ENCODE assay signal across 9 cellular contexts in the genomic region with DNA sequence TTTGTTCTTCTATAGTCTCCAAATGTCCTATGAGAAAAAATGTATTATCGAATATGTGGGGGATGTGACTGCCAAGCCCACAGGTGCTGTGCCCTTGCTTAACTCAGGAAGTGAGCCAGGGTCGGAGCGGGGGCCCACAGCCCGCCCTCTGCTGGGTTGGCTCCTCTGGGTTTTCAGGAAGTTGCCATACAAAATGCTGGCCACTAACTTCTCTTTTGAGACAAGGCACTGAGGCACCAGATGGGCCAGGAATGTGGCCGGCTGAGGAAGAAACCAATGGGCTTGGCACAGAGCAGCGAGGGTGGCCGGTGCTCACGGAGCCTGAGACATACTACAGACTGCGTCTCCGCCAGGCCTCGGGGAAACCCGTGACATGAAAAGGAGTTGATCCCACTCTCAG. TPM values are rescaled to one million over a fixed set of nuclear protein-coding genes. Genes with fewer than 3 reads are reported as not detected.
A peak's percentile ranks its signal among the peaks of the same experiment; 100 is the strongest.
DNase-seq lines count a peak whose midpoint lies in the region; ATAC-seq lines count a peak whose summit lies in the region.
"Had no signal": no experiment of that assay in that cellular context is flagged by ENCODE, and none has a peak within 500 bp of the region (broad histone marks: within the 10 kb centered on the region; RNA-seq: fewer than 3 reads in every experiment).

No MANE protein-coding gene starts in this region.

- H3K4me1 Mint-ChIP-seq in effector memory CD8-positive, alpha-beta T cell (ENCODE audit: low read depth in 2 of 2): peaks cover 67 to 81% of the 10 kb centered on the region in 2 donors
- peaks cover 68 to 82% of the 10 kb centered on the region in 2 donors for H3K4me1 Mint-ChIP-seq in natural killer cell treated with Interleukin-12 subunit alpha and Interleukin-12 subunit beta and Interleukin-15 and Interleukin-18, amount 100 ng/mL, for 72 hours (ENCODE audit: low read depth in 2 of 2)

- H3K36me3 Mint-ChIP-seq in effector memory CD8-positive, alpha-beta T cell (ENCODE audit: insufficient read depth): peaks cover 42% of the 10 kb centered on the region
- H3K36me3 Mint-ChIP-seq in natural killer cell treated with Interleukin-12 subunit alpha and Interleukin-12 subunit beta and Interleukin-15 and Interleukin-18, amount 100 ng/mL, for 72 hours: peaks cover 7% of the 10 kb centered on the region

- H3K4me3 Mint-ChIP-seq in effector memory CD8-positive, alpha-beta T cell: peak overlapping the region; percentile 61 to 82
- H3K4me3 Mint-ChIP-seq in natural killer cell treated with Interleukin-12 subunit alpha and Interleukin-12 subunit beta and Interleukin-15 and Interleukin-18, amount 100 ng/mL, for 72 hours: no peak overlapping the region

- no peaks in the 10 kb centered on the region for H3K9me3 Mint-ChIP-seq in effector memory CD8-positive, alpha-beta T cell
- no peaks in the 10 kb centered on the region for H3K9me3 Mint-ChIP-seq in natural killer cell treated with Interleukin-12 subunit alpha and Interleukin-12 subunit beta and Interleukin-15 and Interleukin-18, amount 100 ng/mL, for 72 hours

- DNase-seq in Ammon's horn (ENCODE audit: low spot score) (peak; percentile 84), NOMO-1 (lab: John Stamatoyannopoulos, UW; ENCODE audit: unreplicated experiment in 2 of 2) (peak; percentile 69 to 79), DMS153 treated with DMSO at 0.1 percent for 48 hours (lab: John Stamatoyannopoulos, UW; ENCODE audit: unreplicated experiment) (no peak), NCI-H2081 treated with DMSO at 0.1 percent for 48 hours (lab: John Stamatoyannopoulos, UW) (no peak), RKO (ENCODE audit: low spot score) (no peak)
- no peak for DNase-seq in effector memory CD8-positive, alpha-beta T cell
- no peak for DNase-seq in natural killer cell treated with Interleukin-12 subunit alpha and Interleukin-12 subunit beta and Interleukin-15 and Interleukin-18, amount 100 ng/mL, for 72 hours (ENCODE audit: low spot score)
- DNase-seq: activated T-cell treated with anti-CD3 and anti-CD28 coated beads, Interleukin-2, amount 50 U/mL, for 1 hour had no signal

- H3K27me3 Mint-ChIP-seq in effector memory CD8-positive, alpha-beta T cell: no peaks in the 10 kb centered on the region
- H3K27me3 Mint-ChIP-seq in natural killer cell treated with Interleukin-12 subunit alpha and Interleukin-12 subunit beta and Interleukin-15 and Interleukin-18, amount 100 ng/mL, for 72 hours: no peaks in the 10 kb centered on the region

- H3K27ac Mint-ChIP-seq in effector memory CD8-positive, alpha-beta T cell: peak overlapping the region; percentile 88 to 95
- peak overlapping the region; percentile 60 to 73 for H3K27ac Mint-ChIP-seq in natural killer cell treated with Interleukin-12 subunit alpha and Interleukin-12 subunit beta and Interleukin-15 and Interleukin-18, amount 100 ng/mL, for 72 hours

- no peak for ATAC-seq in effector memory CD8-positive, alpha-beta T cell (replicated peaks)
- no peak for ATAC-seq in natural killer cell treated with Interleukin-12 subunit alpha and Interleukin-12 subunit beta and Interleukin-15 and Interleukin-18, amount 100 ng/mL, for 72 hours
- ATAC-seq in HG03460 (IDR thresholded peaks at IDR 0.05; ENCODE audit: unreplicated experiment): no peak

RNA-seq across cellular contexts. Expression of gene FAM53B, which starts 58.9 kb away (rescaled TPM):
- total RNA-seq in natural killer cell treated with Interleukin-12 subunit alpha and Interleukin-12 subunit beta and Interleukin-15 and Interleukin-18, amount 100 ng/mL, for 72 hours: 10 to 100 TPM; 16.6 to 21.8 TPM

Comparison
In these comparisons a context has a peak if more than half of its experiments do, and no peak if none do; other contexts are left out.
1. DNase-seq: peak in Ammon's horn (single experiment) and NOMO-1 (2 of 2); none in effector memory CD8-positive, alpha-beta T cell (0 of 3), natural killer cell treated with Interleukin-12 subunit alpha and Interleukin-12 subunit beta and Interleukin-15 and Interleukin-18, amount 100 ng/mL, for 72 hours (single experiment), DMS153 treated with DMSO at 0.1 percent for 48 hours (single experiment), NCI-H2081 treated with DMSO at 0.1 percent for 48 hours (single experiment) and RKO (single experiment).